ENCODE assay signal across 1 cellular context in the genomic region with DNA sequence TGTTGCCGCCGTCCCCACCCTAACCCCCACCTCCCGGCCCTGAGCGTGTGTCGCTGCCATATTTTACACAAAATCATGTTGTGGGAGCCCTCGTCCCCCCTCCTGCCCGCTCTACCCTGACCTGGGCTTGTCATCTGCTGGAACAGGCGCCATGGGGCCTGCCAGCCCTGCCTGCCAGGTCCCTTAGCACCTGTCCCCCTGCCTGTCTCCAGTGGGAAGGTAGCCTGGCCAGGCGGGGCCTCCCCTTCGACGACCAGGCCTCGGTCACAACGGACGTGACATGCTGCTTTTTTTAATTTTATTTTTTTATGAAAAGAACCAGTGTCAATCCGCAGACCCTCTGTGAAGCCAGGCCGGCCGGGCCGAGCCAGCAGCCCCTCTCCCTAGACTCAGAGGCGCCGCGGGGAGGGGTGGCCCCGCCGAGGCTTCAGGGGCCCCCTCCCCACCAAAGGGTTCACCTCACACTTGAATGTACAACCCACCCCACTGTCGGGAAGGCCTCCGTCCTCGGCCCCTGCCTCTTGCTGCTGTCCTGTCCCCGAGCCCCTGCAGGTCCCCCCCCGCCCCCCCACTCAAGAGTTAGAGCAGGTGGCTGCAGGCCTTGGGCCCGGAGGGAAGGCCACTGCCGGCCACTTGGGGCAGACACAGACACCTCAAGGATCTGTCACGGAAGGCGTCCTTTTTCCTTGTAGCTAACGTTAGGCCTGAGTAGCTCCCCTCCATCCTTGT.
TF ChIP-seq lines count a peak whose summit lies in the region.

No MANE protein-coding gene starts in this region.

TF ChIP-seq in IMR-90, 13 proteins besides CTCF, POLR2A, EP300 and RAD21 (continued from another document):
- TF ChIP-seq ELK1 (IDR thresholded peaks at IDR 0.05; ENCODE audit: borderline replicate concordance, low read depth, low read length): no peak
- TF ChIP-seq SMC3 (IDR thresholded peaks at IDR 0.05; ENCODE audit: low read depth, low read length): no peak
- TF ChIP-seq USF2 (IDR thresholded peaks at IDR 0.05; ENCODE audit: low read depth, low read length): no peak
- no peak for TF ChIP-seq FOS (IDR thresholded peaks at IDR 0.05; ENCODE audit: low read depth, low read length)
- no peak for TF ChIP-seq CHD1 (IDR thresholded peaks at IDR 0.05; ENCODE audit: low read depth, low read length)
- no peak for TF ChIP-seq BHLHE40 (IDR thresholded peaks at IDR 0.05; ENCODE audit: low read depth, low read length)
- TF ChIP-seq RCOR1 (IDR thresholded peaks at IDR 0.05; ENCODE audit: insufficient replicate concordance, low read length): no peak
- no peak for TF ChIP-seq CEBPB (IDR thresholded peaks at IDR 0.05; ENCODE audit: low read depth, low read length)
- no peak for TF ChIP-seq MXI1 (IDR thresholded peaks at IDR 0.05; ENCODE audit: borderline replicate concordance, low read depth, low read length)
- TF ChIP-seq NFE2L2 (IDR thresholded peaks at IDR 0.05; ENCODE audit: low read depth, low read length): no peak
- no peak for TF ChIP-seq MAFK (IDR thresholded peaks at IDR 0.05; ENCODE audit: low read depth, low read length)
- no peak for TF ChIP-seq MAZ (IDR thresholded peaks at IDR 0.05; ENCODE audit: borderline replicate concordance, low read depth, low read length)
